In genomic region chr19:33953592-33953991, GRCh38 we compare ENCODE assay signal across 15 cellular contexts.
DNase-seq lines count a peak whose midpoint lies in the region; ATAC-seq and TF ChIP-seq lines count a peak whose summit lies in the region.
"Had no signal": no experiment of that assay in that cellular context is flagged by ENCODE, and none has a peak within 500 bp of the region (broad histone marks: within the 10 kb centered on the region; RNA-seq: fewer than 3 reads in every experiment).

No MANE protein-coding gene starts in this region.

- no peak overlapping the region for H2AFZ ChIP-seq in HCT116 (ENCODE audit: low read depth, low read length, poor library complexity, severe bottlenecking)
- no peak overlapping the region for H2AFZ ChIP-seq in OCI-LY7 (ENCODE audit: low read length)

- intact Hi-C loops in HCT116 (cut with micrococcal nuclease) (no loop called here), OCI-LY7 (cut with micrococcal nuclease; ENCODE audit: unreplicated experiment) (no loop called here)

- H3K79me2 ChIP-seq in HCT116 (ENCODE audit: insufficient read depth, low read length) (no peaks in the 10 kb centered on the region), OCI-LY7 (ENCODE audit: insufficient read depth, low read depth, low read length) (no peaks in the 10 kb centered on the region)

- CTCF ChIA-PET in HCT116 (lab: Charles Lee) (no interaction called here), OCI-LY7 (lab: Charles Lee; ENCODE audit: unreplicated experiment) (no interaction called here)

- H3K9ac ChIP-seq in HCT116 (ENCODE audit: low read length), result no peak overlapping the region

- H3K4me2 ChIP-seq in HCT116 (ENCODE audit: low read length) (no peak overlapping the region), OCI-LY7 (ENCODE audit: low read length) (no peak overlapping the region)

- H4K20me1 ChIP-seq in HCT116 (ENCODE audit: insufficient read depth) (no peaks in the 10 kb centered on the region), OCI-LY7 (ENCODE audit: insufficient read depth, low read length) (no peaks in the 10 kb centered on the region)

- peak; percentile 3 for DNase-seq in EH (ENCODE audit: low read depth)
- no peak for DNase-seq in HCT116 (ENCODE audit: low read depth, low spot score)
- DNase-seq in choroid plexus epithelial cell (ENCODE audit: low read depth), result peak; percentile 21
- no peak for DNase-seq in foreskin keratinocyte
- DNase-seq in OCI-LY7 (ENCODE audit: low spot score), result no peak
- no peak for DNase-seq in activated CD4-positive, alpha-beta T cell treated with anti-CD3 and anti-CD28 coated beads for 1 hour
- DNase-seq in NCI-H526 (lab: John Stamatoyannopoulos, UW), result no peak
- DNase-seq: AML-193, DMS53, HCEC 1CT, NCI-H1417, NCI-H2081, NCI-H226, NCI-H526 treated with DMSO at 0.1 percent for 48 hours had no signal

- POLR2A ChIA-PET in HCT116 (lab: Charles Lee), result no interaction called here
- POLR2A ChIA-PET in OCI-LY7 (lab: Charles Lee), result no interaction called here

- H3K36me3 ChIP-seq in HCT116 (ENCODE audit: control insufficient read depth in 1 of 2, insufficient read depth in 2 of 2, low read length in 2 of 2) (no peaks in the 10 kb centered on the region), OCI-LY7 (ENCODE audit: insufficient read depth, low read length) (no peaks in the 10 kb centered on the region)

- no peaks in the 10 kb centered on the region for H3K9me2 ChIP-seq in HCT116 (ENCODE audit: insufficient read depth)
- no peaks in the 10 kb centered on the region for H3K9me2 ChIP-seq in OCI-LY7 (ENCODE audit: insufficient read depth, low read length)

- no peak for TF ChIP-seq POLR2A in HCT116 (IDR thresholded peaks at IDR 0.05; ENCODE audit: borderline replicate concordance, extremely low read depth, insufficient read depth, insufficient read length)

- H3K4me3 ChIP-seq in HCT116 (replicated peaks in 1 of 2; ENCODE audit: low read depth in 1 of 2, low read length in 2 of 2) (no peak overlapping the region), choroid plexus epithelial cell (ENCODE audit: low read depth, low read length) (no peak overlapping the region), OCI-LY7 (ENCODE audit: low read depth, low read length, poor library complexity, severe bottlenecking) (no peak overlapping the region)
- H3K4me3 ChIP-seq: GM12878 had no signal

- BruUV-seq in HCT116 (replicated peaks; lab: Mats Ljungman, UMichigan) (no TSS peak), OCI-LY7 (replicated peaks; lab: Mats Ljungman, UMichigan) (no TSS peak)

- H3K27me3 ChIP-seq in HCT116 (ENCODE audit: insufficient read depth, low read length), result no peaks in the 10 kb centered on the region
- H3K27me3 ChIP-seq in foreskin keratinocyte, result no peaks in the 10 kb centered on the region

- H3K9me3 ChIP-seq in HCT116 (ENCODE audit: control insufficient read depth in 1 of 2, insufficient read depth in 1 of 2, low read depth in 1 of 2, low read length in 2 of 2) (no peaks in the 10 kb centered on the region), OCI-LY7 (ENCODE audit: low read length) (no peaks in the 10 kb centered on the region)

- H3K4me1 ChIP-seq in HCT116 (ENCODE audit: control insufficient read depth in 1 of 2, insufficient read depth in 2 of 2, low read length in 2 of 2) (no peaks in the 10 kb centered on the region), foreskin keratinocyte (no peaks in the 10 kb centered on the region), OCI-LY7 (ENCODE audit: insufficient read depth, low read length, poor library complexity, severe bottlenecking) (no peaks in the 10 kb centered on the region)

- RAD21 ChIA-PET in HCT116 (lab: Charles Lee; ENCODE audit: low non-redundant PET in 1 of 2, low total read pairs in 2 of 2, uncharacterized antibody in 2 of 2, unreplicated experiment in 2 of 2), result no interaction called here

- TF ChIP-seq CTCF in HCT116 (IDR thresholded peaks at IDR 0.05 in 2 of 3, conservative IDR thresholded peaks at IDR 0.05 in 1 of 3; ENCODE audit: borderline replicate concordance in 1 of 3, insufficient read depth in 1 of 3, low read depth in 2 of 3, low read length in 2 of 3), result 0 out of 6 replicates have a peak, but pooled peaks of 1 of the 3 experiments have one; percentile 23
- peak; percentile 23 for TF ChIP-seq CTCF in choroid plexus epithelial cell (conservative IDR thresholded peaks at IDR 0.05; ENCODE audit: low read depth, low read length)
- peak; percentile 7 for TF ChIP-seq CTCF in foreskin keratinocyte (conservative IDR thresholded peaks at IDR 0.05)
- TF ChIP-seq CTCF in OCI-LY7 (conservative IDR thresholded peaks at IDR 0.05; ENCODE audit: low read length), result no peak

- ATAC-seq in HCT116, result no peak
- no peak for ATAC-seq in foreskin keratinocyte

- peak; percentile 34; the same call in 1 of the 2 replicates for TF ChIP-seq RAD21 in HCT116 (IDR thresholded peaks at IDR 0.05; ENCODE audit: low read depth)

- no peak overlapping the region for H3K27ac ChIP-seq in HCT116 (ENCODE audit: low read depth, low read length)
- H3K27ac ChIP-seq in foreskin keratinocyte, result no peak overlapping the region
- no peak overlapping the region for H3K27ac ChIP-seq in OCI-LY7 (ENCODE audit: low read depth, low read length, poor library complexity, severe bottlenecking)

TF ChIP-seq in HCT116, 20 proteins besides CTCF, POLR2A, EP300 and RAD21:
- no peak for TF ChIP-seq EZH2 (IDR thresholded peaks at IDR 0.05)
- no peak for TF ChIP-seq ZNF274 (IDR thresholded peaks at IDR 0.05; ENCODE audit: low read depth, low read length)
- TF ChIP-seq ELF1 (IDR thresholded peaks at IDR 0.05; ENCODE audit: borderline replicate concordance, low read depth), result no peak
- TF ChIP-seq ZBTB33 (IDR thresholded peaks at IDR 0.05; ENCODE audit: extremely low read depth, insufficient replicate concordance, low read length), result no peak
- no peak for TF ChIP-seq ZFX (IDR thresholded peaks at IDR 0.05)
- no peak for TF ChIP-seq SRF (IDR thresholded peaks at IDR 0.05; ENCODE audit: low read depth)
- TF ChIP-seq POLR2AphosphoS5 (IDR thresholded peaks at IDR 0.05; ENCODE audit: low read depth, low read length), result no peak
- TF ChIP-seq YY1 (IDR thresholded peaks at IDR 0.05; ENCODE audit: extremely low read depth, insufficient replicate concordance, low read depth, low read length), result no peak
- no peak for TF ChIP-seq TCF7L2 (IDR thresholded peaks at IDR 0.05; ENCODE audit: borderline replicate concordance, extremely low read depth, insufficient read depth, insufficient read length)

Comparison
In these comparisons a context has a peak if more than half of its experiments do, and no peak if none do; other contexts are left out.
1. DNase-seq: peak in EH (single experiment) and choroid plexus epithelial cell (single experiment); none in HCT116 (single experiment), foreskin keratinocyte (0 of 2), OCI-LY7 (single experiment), activated CD4-positive, alpha-beta T cell treated with anti-CD3 and anti-CD28 coated beads for 1 hour (single experiment) and NCI-H526 (0 of 2).